17 cellular contexts compared by ENCODE assay signal in genomic region chr6:115901896-115902295, GRCh38.
DNase-seq lines count a peak whose midpoint lies in the region; ATAC-seq, FAIRE-seq and TF ChIP-seq lines count a peak whose summit lies in the region.
"Had no signal": no experiment of that assay in that cellular context is flagged by ENCODE, and none has a peak within 500 bp of the region (broad histone marks: within the 10 kb centered on the region; RNA-seq: fewer than 3 reads in every experiment).

No MANE protein-coding gene starts in this region.

- FAIRE-seq in H1 (lab: Jason Lieb, UNC), result no peak

- TF ChIP-seq CTCF in BE2C (IDR thresholded peaks at IDR 0.05; ENCODE audit: low read depth, low read length), result no peak
- TF ChIP-seq CTCF in H1 (IDR thresholded peaks at IDR 0.05; ENCODE audit: control extremely low read depth in 1 of 3, insufficient read depth in 1 of 3, low read depth in 1 of 3, low read length in 3 of 3), result no peak

- H3K23ac ChIP-seq in H1 (ENCODE audit: insufficient read length), result no peak overlapping the region
- no peak overlapping the region for H3K23ac ChIP-seq in mesenchymal stem cell (ENCODE audit: low read length in 2 of 2)

- H4K91ac ChIP-seq in H1 (replicated peaks; ENCODE audit: insufficient read length, low read length), result no peak overlapping the region
- H4K91ac ChIP-seq in mesenchymal stem cell (ENCODE audit: low read length), result no peak overlapping the region

- H3K9me3 ChIP-seq in BE2C, result no peaks in the 10 kb centered on the region
- H3K9me3 ChIP-seq in H1 (ENCODE audit: insufficient read depth in 2 of 2, low read depth in 1 of 2, low read length in 1 of 2), result no peaks in the 10 kb centered on the region
- H3K9me3 ChIP-seq in mesenchymal stem cell (ENCODE audit: control insufficient read depth, low read length), result no peaks in the 10 kb centered on the region
- H3K9me3 ChIP-seq: MG63, SJCRH30 had no signal

- H3K36me3 Mint-ChIP-seq in activated naive CD4-positive, alpha-beta T cell treated with anti-CD3 and anti-CD28 coated beads, Interleukin-2, amount 50 U/mL, for 72 hours, result no peaks in the 10 kb centered on the region

- H3K27ac Mint-ChIP-seq in activated naive CD4-positive, alpha-beta T cell treated with anti-CD3 and anti-CD28 coated beads, Interleukin-2, amount 50 U/mL, for 72 hours, result no peak overlapping the region

- H2BK120ac ChIP-seq in H1 (replicated peaks; ENCODE audit: low read depth, low read length) (no peak overlapping the region), mesenchymal stem cell (ENCODE audit: low read depth, low read length) (no peak overlapping the region)

- H2BK15ac ChIP-seq in H1 (ENCODE audit: low read length) (no peak overlapping the region), mesenchymal stem cell (ENCODE audit: low read depth, poor library complexity, severe bottlenecking) (no peak overlapping the region)

- no peak overlapping the region for H4K8ac ChIP-seq in H1 (ENCODE audit: extremely low read depth, insufficient read depth, low read length)
- H4K8ac ChIP-seq in mesenchymal stem cell (ENCODE audit: low read length), result no peak overlapping the region

- no peaks in the 10 kb centered on the region for H3K23me2 ChIP-seq in H1 (ENCODE audit: low read depth, low read length)

- H3K4me2 ChIP-seq in H1 (ENCODE audit: insufficient read depth in 1 of 2, low read depth in 2 of 2, low read length in 2 of 2) (no peak overlapping the region), mesenchymal stem cell (ENCODE audit: low read length, poor library complexity, severe bottlenecking) (no peak overlapping the region)

- TF ChIP-seq EP300 in H1 (IDR thresholded peaks at IDR 0.05; ENCODE audit: borderline replicate concordance in 1 of 2, low read depth in 2 of 2, low read length in 2 of 2), result no peak

- H3K4ac ChIP-seq in H1 (replicated peaks; ENCODE audit: insufficient read length, low read depth, low read length), result no peak overlapping the region
- H3K4ac ChIP-seq in mesenchymal stem cell (ENCODE audit: low read depth in 1 of 2, low read length in 2 of 2), result no peak overlapping the region

- H3K9ac ChIP-seq in H1 (replicated peaks in 1 of 4; ENCODE audit: extremely low read depth in 1 of 4, low read depth in 3 of 4, low read length in 3 of 4), result no peak overlapping the region
- H3K9ac ChIP-seq in mesenchymal stem cell (ENCODE audit: low read length), result no peak overlapping the region

- no peaks in the 10 kb centered on the region for H3K36me3 ChIP-seq in BE2C
- H3K36me3 ChIP-seq in H1 (ENCODE audit: control insufficient read depth in 2 of 4, insufficient read depth in 4 of 4, low read length in 3 of 4), result no peaks in the 10 kb centered on the region
- H3K36me3 ChIP-seq in mesenchymal stem cell (ENCODE audit: control insufficient read depth in 1 of 2, insufficient read depth in 2 of 2, low read depth in 1 of 2, low read length in 2 of 2), result no peaks in the 10 kb centered on the region
- H3K36me3 ChIP-seq: MG63, SJCRH30 had no signal

- H3K18ac ChIP-seq in H1 (ENCODE audit: extremely low read depth, low read length) (no peak overlapping the region), mesenchymal stem cell (ENCODE audit: low read depth in 1 of 2, low read length in 2 of 2) (no peak overlapping the region)

- no peak overlapping the region for H3K56ac ChIP-seq in H1 (replicated peaks; ENCODE audit: insufficient read length, low read depth, low read length)

- DNase-seq in BE2C, result peak; percentile 12
- DNase-seq in NCI-H69 (lab: John Stamatoyannopoulos, UW), result peak; percentile 16
- DNase-seq in H1 (ENCODE audit: low read depth in 1 of 2, low spot score in 2 of 2), result no peak
- no peak for DNase-seq in mesenchymal stem cell
- DNase-seq in GDM1 (lab: John Stamatoyannopoulos, UW), result no peak
- DNase-seq in GM19238 (ENCODE audit: insufficient read length, low spot score), result no peak
- no peak for DNase-seq in cortex of kidney (lab: John Stamatoyannopoulos, UW)
- DNase-seq in activated naive CD4-positive, alpha-beta T cell treated with anti-CD3 and anti-CD28 coated beads, Interleukin-2, amount 50 U/mL, for 72 hours (ENCODE audit: low spot score in 2 of 2), result no peak
- DNase-seq: DND-41, HCEC 1CT, Kasumi-1, MG63, NCI-H1092, NCI-H146, NCI-H2081 treated with DMSO at 0.1 percent for 48 hours had no signal

- CTCF ChIA-PET in H1 (lab: Charles Lee; ENCODE audit: partially characterized antibody), result interaction anchor here (0.5 to 2.1 kb wide), 4 partner anchors 9 to 1097 kb away, joined by 3 to 4 read pairs (median 4); no protein-coding TSS in a partner anchor

- no peaks in the 10 kb centered on the region; the same call in 1 of the 2 replicates for H3K4me1 ChIP-seq in BE2C
- H3K4me1 ChIP-seq in H1 (replicated peaks in 1 of 4; ENCODE audit: control insufficient read depth in 3 of 4, insufficient read depth in 4 of 4, low read length in 3 of 4), result no peaks in the 10 kb centered on the region
- peaks cover 3% of the 10 kb centered on the region for H3K4me1 ChIP-seq in mesenchymal stem cell (ENCODE audit: control insufficient read depth, insufficient read depth, low read depth, low read length)

- H4K5ac ChIP-seq in H1 (ENCODE audit: insufficient read length, low read depth, low read length), result no peak overlapping the region

- POLR2A ChIA-PET in H1 (lab: Charles Lee; ENCODE audit: partially characterized antibody), result no interaction called here

- ATAC-seq in activated naive CD4-positive, alpha-beta T cell treated with anti-CD3 and anti-CD28 coated beads, Interleukin-2, amount 50 U/mL, for 72 hours, result no peak
- ATAC-seq: Panc1 had no signal

- no peak overlapping the region for H2BK5ac ChIP-seq in H1 (ENCODE audit: low read depth, low read length)
- no peak overlapping the region for H2BK5ac ChIP-seq in mesenchymal stem cell (ENCODE audit: low read depth, low read length, poor library complexity, severe bottlenecking)

- WGBS in H1 (ENCODE audit: extremely low coverage in 1 of 2, insufficient coverage in 1 of 2, insufficient read length in 1 of 2, insufficient replicate concordance in 2 of 2, low coverage in 1 of 2, low lambda C conversion rate in 2 of 2, missing lambda C conversion rate in 1 of 2), 2 experiments, result 79% methylated on average over 3 of the region's 3 CpGs; no CpG with 5 or more reads in 1 of the 2 experiments
- WGBS in mesenchymal stem cell, result 75% methylated on average over 3 of the region's 3 CpGs

- TF ChIP-seq POLR2A in H1 (IDR thresholded peaks at IDR 0.05; ENCODE audit: control extremely low read depth in 1 of 2, low read depth in 2 of 2, low read length in 2 of 2), result no peak

- H2AFZ ChIP-seq in H1 (ENCODE audit: low read length) (no peak overlapping the region), mesenchymal stem cell (ENCODE audit: low read depth, low read length) (no peak overlapping the region)

- H3K14ac ChIP-seq in H1 (ENCODE audit: insufficient read length) (no peak overlapping the region), mesenchymal stem cell (ENCODE audit: low read length in 2 of 2) (no peak overlapping the region)

- no peaks in the 10 kb centered on the region for H3K79me1 ChIP-seq in H1 (ENCODE audit: low read depth, low read length)
- no peaks in the 10 kb centered on the region for H3K79me1 ChIP-seq in mesenchymal stem cell (replicated peaks; ENCODE audit: low read length, poor library complexity, severe bottlenecking)

- H3K79me2 ChIP-seq in H1 (ENCODE audit: control insufficient read depth in 1 of 2, insufficient read depth in 2 of 2, low read length in 2 of 2), result no peaks in the 10 kb centered on the region

- peak; percentile 11 to 36; a peak in 2 of 4 replicates for TF ChIP-seq RAD21 in H1 (IDR thresholded peaks at IDR 0.05 in 1 of 2, conservative IDR thresholded peaks at IDR 0.05 in 1 of 2; ENCODE audit: low read depth in 2 of 2, low read length in 2 of 2)

- H2AK5ac ChIP-seq in H1 (ENCODE audit: low read depth, low read length) (no peak overlapping the region), mesenchymal stem cell (ENCODE audit: low read length, severe bottlenecking) (peak overlapping the region; percentile 76)

- no peaks in the 10 kb centered on the region for H4K20me1 ChIP-seq in H1 (replicated peaks in 1 of 2; ENCODE audit: control insufficient read depth in 1 of 2, insufficient read depth in 2 of 2, low read length in 2 of 2)

- H3K4me3 ChIP-seq in BE2C (ENCODE audit: low read depth, low read length), result no peak overlapping the region
- H3K4me3 ChIP-seq in H1 (ENCODE audit: extremely low read depth in 1 of 4, insufficient read depth in 2 of 4, low read depth in 3 of 4, low read length in 4 of 4), result no peak overlapping the region
- no peak overlapping the region for H3K4me3 ChIP-seq in mesenchymal stem cell (ENCODE audit: insufficient read depth in 1 of 2, low read depth in 1 of 2, low read length in 2 of 2)
- H3K4me3 ChIP-seq: MG63, SJCRH30 had no signal

- H2BK20ac ChIP-seq in H1 (ENCODE audit: low read length), result no peak overlapping the region

- H3K9me3 Mint-ChIP-seq in activated naive CD4-positive, alpha-beta T cell treated with anti-CD3 and anti-CD28 coated beads, Interleukin-2, amount 50 U/mL, for 72 hours, result no peaks in the 10 kb centered on the region

- H2BK12ac ChIP-seq in H1 (ENCODE audit: low read depth, low read length) (no peak overlapping the region), mesenchymal stem cell (ENCODE audit: low read length in 2 of 2) (no peak overlapping the region)

- H3K27me3 ChIP-seq in BE2C (no peaks in the 10 kb centered on the region), H1 (replicated peaks in 1 of 4; ENCODE audit: control insufficient read depth in 3 of 4, extremely low read depth in 1 of 4, insufficient read depth in 3 of 4, low read length in 3 of 4) (no peaks in the 10 kb centered on the region), mesenchymal stem cell (ENCODE audit: control insufficient read depth in 1 of 2, insufficient read depth in 1 of 2, low read length in 2 of 2) (no peaks in the 10 kb centered on the region)
- H3K27me3 ChIP-seq: MG63, SJCRH30 had no signal

- no peak overlapping the region for H3K27ac ChIP-seq in H1 (ENCODE audit: low read depth, low read length)
- H3K27ac ChIP-seq in mesenchymal stem cell (ENCODE audit: low read length, poor library complexity, severe bottlenecking), result no peak overlapping the region
- H3K27ac ChIP-seq: SJCRH30 had no signal

TF ChIP-seq in H1, 55 proteins besides CTCF, POLR2A, EP300 and RAD21:
- TF ChIP-seq TAF1 (IDR thresholded peaks at IDR 0.05; ENCODE audit: low read depth, low read length) (no peak), MAFK (IDR thresholded peaks at IDR 0.05; ENCODE audit: low read depth, low read length) (no peak), RNF2 (IDR thresholded peaks at IDR 0.05; ENCODE audit: borderline replicate concordance, low read depth, low read length, missing control alignments, poor library complexity, severe bottlenecking) (no peak), NANOG (IDR thresholded peaks at IDR 0.05; ENCODE audit: insufficient read depth, low read depth, low read length, poor library complexity, severe bottlenecking) (no peak), TEAD4 (IDR thresholded peaks at IDR 0.05; ENCODE audit: low read depth, low read length) (no peak), ASH2L (IDR thresholded peaks at IDR 0.05; ENCODE audit: low read length) (no peak), KDM5A (IDR thresholded peaks at IDR 0.05; ENCODE audit: low read length) (no peak)
TF ChIP-seq in H1: peak in this region for 0.

Comparison
In these comparisons a context has a peak if more than half of its experiments do, and no peak if none do; other contexts are left out.
1. DNase-seq: peak in BE2C (single experiment) and NCI-H69 (single experiment); none in H1 (0 of 2), mesenchymal stem cell (single experiment), GDM1 (single experiment), GM19238 (single experiment), cortex of kidney (single experiment) and activated naive CD4-positive, alpha-beta T cell treated with anti-CD3 and anti-CD28 coated beads, Interleukin-2, amount 50 U/mL, for 72 hours (0 of 2).